Comparison of ENCODE assay signal across 26 cellular contexts in the genomic region with DNA sequence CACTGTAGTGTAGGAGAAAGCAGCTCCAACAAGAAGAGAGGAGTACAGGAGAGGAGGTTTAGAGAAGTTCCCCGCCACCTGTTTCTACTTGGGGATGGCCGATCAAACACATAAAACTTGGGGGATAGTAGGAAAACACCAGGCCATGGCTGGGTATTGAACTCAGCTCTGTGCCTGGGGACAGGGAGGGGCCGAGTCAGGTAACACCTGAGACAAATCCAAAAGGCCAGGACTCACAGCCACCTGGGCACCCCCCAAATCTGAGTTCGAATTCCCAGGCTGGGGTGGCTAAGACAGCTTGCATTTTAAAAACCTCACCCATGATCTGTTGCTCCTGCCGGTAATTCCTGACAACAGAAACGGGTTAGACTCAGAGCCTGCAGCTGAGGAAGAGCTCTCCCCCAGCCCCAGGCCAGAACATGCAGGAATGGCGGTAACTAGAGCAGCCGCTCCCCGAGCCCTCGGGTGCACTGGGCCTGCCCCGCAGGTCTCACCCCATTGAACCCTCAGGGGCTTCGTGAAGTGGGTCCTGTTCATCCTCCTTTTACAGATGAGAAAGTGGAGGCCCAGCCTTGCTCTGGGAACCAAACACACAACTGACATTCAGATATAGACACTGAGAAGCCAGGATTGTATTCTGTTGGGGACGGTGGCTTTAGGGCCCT.
DNase-seq lines count a peak whose midpoint lies in the region; ATAC-seq and TF ChIP-seq lines count a peak whose summit lies in the region.
"Had no signal": no experiment of that assay in that cellular context is flagged by ENCODE, and none has a peak within 500 bp of the region (broad histone marks: within the 10 kb centered on the region; RNA-seq: fewer than 3 reads in every experiment).

No MANE protein-coding gene starts in this region.

- H3K4me1 ChIP-seq in suprapubic skin = peaks cover 82% of the 10 kb centered on the region
- H3K4me1 ChIP-seq: A549 had no signal

- peaks cover 79% of the 10 kb centered on the region for H3K36me3 ChIP-seq in suprapubic skin

- ATAC-seq in Right ventricle myocardium superior (ENCODE audit: poor library complexity) = no peak
- ATAC-seq in Right ventricle myocardium inferior = no peak
- ATAC-seq: A549; activated naive CD8-positive, alpha-beta T cell treated with anti-CD3 and anti-CD28 coated beads, Interleukin-2, amount 50 U/mL, for 24 hours; K562 had no signal

- no peaks in the 10 kb centered on the region for H3K27me3 Mint-ChIP-seq in dendritic cell treated with granulocyte-macrophage colony-stimulating factor and Interleukin-4, amounts not matched to agents 40 ng/mL and 50 ng/mL, for 4 days
- H3K27me3 Mint-ChIP-seq: activated CD4-positive, alpha-beta memory T cell treated with anti-CD3 and anti-CD28 coated beads, Interleukin-2, amount 10 ng/mL, durations not matched to agents 7 days and 5 days; activated naive CD8-positive, alpha-beta T cell treated with anti-CD3 and anti-CD28 coated beads, Interleukin-2, amount 50 U/mL, for 24 hours had no signal

- H3K36me3 Mint-ChIP-seq in dendritic cell treated with granulocyte-macrophage colony-stimulating factor and Interleukin-4, amounts not matched to agents 40 ng/mL and 50 ng/mL, for 4 days (ENCODE audit: low read depth) = peaks cover 98% of the 10 kb centered on the region

- no peaks in the 10 kb centered on the region for H3K9me3 ChIP-seq in suprapubic skin
- H3K9me3 ChIP-seq: A549, heart left ventricle, MG63, SK-N-SH, tibial nerve had no signal

- peak overlapping the region; percentile 82 for H3K27ac Mint-ChIP-seq in dendritic cell treated with granulocyte-macrophage colony-stimulating factor and Interleukin-4, amounts not matched to agents 40 ng/mL and 50 ng/mL, for 4 days
- H3K27ac Mint-ChIP-seq: activated CD4-positive, alpha-beta memory T cell treated with anti-CD3 and anti-CD28 coated beads, Interleukin-2, amount 10 ng/mL, durations not matched to agents 7 days and 5 days; activated naive CD8-positive, alpha-beta T cell treated with anti-CD3 and anti-CD28 coated beads, Interleukin-2, amount 50 U/mL, for 24 hours; T-helper 1 cell treated with Interleukin-12 subunit alpha and Interleukin-12 subunit beta and Interleukin-4 antibody, amounts not matched to agents 30 μg/mL and 1 μg/mL, for 36 hours had no signal

- TF ChIP-seq EP300 in suprapubic skin (IDR thresholded peaks at IDR 0.05) = no peak

- DNase-seq in Right ventricle myocardium superior (peak; percentile 22), Right ventricle myocardium inferior (ENCODE audit: missing footprints) (no peak), suprapubic skin (ENCODE audit: low spot score in 2 of 2) (peak; percentile 41 to 47), GM10266 (ENCODE audit: extremely low spot score) (no peak), glomerular visceral epithelial cell (ENCODE audit: extremely low spot score) (no peak), GOT3 (lab: John Stamatoyannopoulos, UW) (no peak)
- DNase-seq: activated CD4-positive, alpha-beta memory T cell treated with anti-CD3 and anti-CD28 coated beads, Interleukin-2, amount 10 ng/mL, durations not matched to agents 7 days and 5 days; activated CD4-positive, alpha-beta T cell treated with anti-CD3 and anti-CD28 coated beads for 1 hour; activated naive CD8-positive, alpha-beta T cell treated with anti-CD3 and anti-CD28 coated beads, Interleukin-2, amount 50 U/mL, for 24 hours; central memory CD4-positive, alpha-beta T cell; kidney glomerular epithelial cell; MG63; NCI-H1417; NCI-H2081 treated with DMSO at 0.1 percent for 48 hours; NCI-H446; NCI-H82; RPMI8226; SK-N-SH; stimulated activated CD4-positive, alpha-beta T cell treated with anti-CD3 and anti-CD28 coated beads, Interleukin-1b, Interleukin-23, amount 100 ng/mL, for 48 hours had no signal

- intact Hi-C loops in Right ventricle myocardium superior (cut with DNase I) (no loop called here), Right ventricle myocardium inferior (cut with DNase I) (no loop called here)
- intact Hi-C loops in dendritic cell treated with granulocyte-macrophage colony-stimulating factor and Interleukin-4, amounts not matched to agents 40 ng/mL and 50 ng/mL, for 4 days (cut with micrococcal nuclease) = loop anchor here (5.0 kb wide), 1 partner anchor 33 kb away; no protein-coding TSS in a partner anchor

- H3K4me3 Mint-ChIP-seq in dendritic cell treated with granulocyte-macrophage colony-stimulating factor and Interleukin-4, amounts not matched to agents 40 ng/mL and 50 ng/mL, for 4 days = no peak overlapping the region
- H3K4me3 Mint-ChIP-seq: activated CD4-positive, alpha-beta memory T cell treated with anti-CD3 and anti-CD28 coated beads, Interleukin-2, amount 10 ng/mL, durations not matched to agents 7 days and 5 days; activated naive CD8-positive, alpha-beta T cell treated with anti-CD3 and anti-CD28 coated beads, Interleukin-2, amount 50 U/mL, for 24 hours; T-helper 1 cell treated with Interleukin-12 subunit alpha and Interleukin-12 subunit beta and Interleukin-4 antibody, amounts not matched to agents 30 μg/mL and 1 μg/mL, for 36 hours had no signal

- H3K27ac ChIP-seq in layer of hippocampus (ENCODE audit: low read depth, low read length) (peak overlapping the region; percentile 52), suprapubic skin (peak overlapping the region; percentile 88)
- H3K27ac ChIP-seq: A549 had no signal

- H3K27me3 ChIP-seq in layer of hippocampus (ENCODE audit: control insufficient read depth, insufficient read depth, low read length) = no peaks in the 10 kb centered on the region
- no peaks in the 10 kb centered on the region for H3K27me3 ChIP-seq in suprapubic skin
- H3K27me3 ChIP-seq: heart left ventricle, MG63, tibial nerve had no signal

- H3K4me3 ChIP-seq in suprapubic skin = peak overlapping the region; percentile 21
- H3K4me3 ChIP-seq: A549, heart left ventricle, K562, MG63, tibial nerve had no signal

- TF ChIP-seq POLR2A in suprapubic skin (IDR thresholded peaks at IDR 0.05) = no peak

- WGBS in suprapubic skin = 73% methylated on average over 12 of the region's 13 CpGs

- H3K4me1 Mint-ChIP-seq in dendritic cell treated with granulocyte-macrophage colony-stimulating factor and Interleukin-4, amounts not matched to agents 40 ng/mL and 50 ng/mL, for 4 days (ENCODE audit: low read depth) = peaks cover 33% of the 10 kb centered on the region
- H3K4me1 Mint-ChIP-seq: activated CD4-positive, alpha-beta memory T cell treated with anti-CD3 and anti-CD28 coated beads, Interleukin-2, amount 10 ng/mL, durations not matched to agents 7 days and 5 days; activated naive CD8-positive, alpha-beta T cell treated with anti-CD3 and anti-CD28 coated beads, Interleukin-2, amount 50 U/mL, for 24 hours had no signal

- TF ChIP-seq CTCF in suprapubic skin (IDR thresholded peaks at IDR 0.05) = no peak
- no peak for TF ChIP-seq CTCF in GM10266 (IDR thresholded peaks at IDR 0.05; ENCODE audit: control insufficient read depth, insufficient read depth, low read depth, missing control alignments)

- H3K9me3 Mint-ChIP-seq in dendritic cell treated with granulocyte-macrophage colony-stimulating factor and Interleukin-4, amounts not matched to agents 40 ng/mL and 50 ng/mL, for 4 days = no peaks in the 10 kb centered on the region
- H3K9me3 Mint-ChIP-seq: activated CD4-positive, alpha-beta memory T cell treated with anti-CD3 and anti-CD28 coated beads, Interleukin-2, amount 10 ng/mL, durations not matched to agents 7 days and 5 days; activated naive CD8-positive, alpha-beta T cell treated with anti-CD3 and anti-CD28 coated beads, Interleukin-2, amount 50 U/mL, for 24 hours; T-helper 1 cell treated with Interleukin-12 subunit alpha and Interleukin-12 subunit beta and Interleukin-4 antibody, amounts not matched to agents 30 μg/mL and 1 μg/mL, for 36 hours had no signal

Comparison
In these comparisons a context has a peak if more than half of its experiments do, and no peak if none do; other contexts are left out.
1. DNase-seq: peak in Right ventricle myocardium superior (single experiment) and suprapubic skin (2 of 2); none in Right ventricle myocardium inferior (single experiment), GM10266 (single experiment), glomerular visceral epithelial cell (single experiment) and GOT3 (single experiment).